ENCODE assay signal across 1 cellular context in the genomic region with DNA sequence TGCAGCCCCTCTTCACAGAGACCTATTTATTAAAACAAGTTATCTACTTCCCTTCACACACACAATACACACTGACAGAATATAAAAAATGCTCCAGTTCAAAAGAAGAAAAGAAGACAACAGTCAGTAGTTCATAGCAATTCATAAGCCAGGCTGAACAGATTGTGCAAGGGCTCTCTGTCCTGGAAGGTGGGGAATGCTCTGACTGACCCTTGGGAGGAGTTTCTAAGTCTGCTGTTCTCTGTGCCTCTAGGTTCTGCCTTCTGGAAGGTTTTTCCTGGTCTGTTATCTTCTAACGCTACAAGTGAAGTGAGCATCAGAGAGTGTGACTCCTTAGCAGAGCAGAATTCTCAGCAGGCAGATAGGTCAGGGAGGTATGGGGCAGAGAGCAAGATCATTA.
TF ChIP-seq lines count a peak whose summit lies in the region.

No MANE protein-coding gene starts in this region.

TF ChIP-seq in IMR-90, 13 proteins besides CTCF, POLR2A, EP300 and RAD21 (continued from another document):
- TF ChIP-seq ELK1 (IDR thresholded peaks at IDR 0.05; ENCODE audit: borderline replicate concordance, low read depth, low read length) (no peak), MAFK (IDR thresholded peaks at IDR 0.05; ENCODE audit: low read depth, low read length) (no peak), RFX5 (IDR thresholded peaks at IDR 0.05; ENCODE audit: low read depth, low read length) (no peak), BHLHE40 (IDR thresholded peaks at IDR 0.05; ENCODE audit: low read depth, low read length) (no peak), CEBPB (IDR thresholded peaks at IDR 0.05; ENCODE audit: low read depth, low read length) (no peak), USF2 (IDR thresholded peaks at IDR 0.05; ENCODE audit: low read depth, low read length) (no peak), NFE2L2 (IDR thresholded peaks at IDR 0.05; ENCODE audit: low read depth, low read length) (no peak), MAZ (IDR thresholded peaks at IDR 0.05; ENCODE audit: borderline replicate concordance, low read depth, low read length) (no peak), SMC3 (IDR thresholded peaks at IDR 0.05; ENCODE audit: low read depth, low read length) (no peak), RCOR1 (IDR thresholded peaks at IDR 0.05; ENCODE audit: insufficient replicate concordance, low read length) (no peak), FOS (IDR thresholded peaks at IDR 0.05; ENCODE audit: low read depth, low read length) (no peak)
